ENCODE assay signal across 13 cellular contexts in the genomic region with DNA sequence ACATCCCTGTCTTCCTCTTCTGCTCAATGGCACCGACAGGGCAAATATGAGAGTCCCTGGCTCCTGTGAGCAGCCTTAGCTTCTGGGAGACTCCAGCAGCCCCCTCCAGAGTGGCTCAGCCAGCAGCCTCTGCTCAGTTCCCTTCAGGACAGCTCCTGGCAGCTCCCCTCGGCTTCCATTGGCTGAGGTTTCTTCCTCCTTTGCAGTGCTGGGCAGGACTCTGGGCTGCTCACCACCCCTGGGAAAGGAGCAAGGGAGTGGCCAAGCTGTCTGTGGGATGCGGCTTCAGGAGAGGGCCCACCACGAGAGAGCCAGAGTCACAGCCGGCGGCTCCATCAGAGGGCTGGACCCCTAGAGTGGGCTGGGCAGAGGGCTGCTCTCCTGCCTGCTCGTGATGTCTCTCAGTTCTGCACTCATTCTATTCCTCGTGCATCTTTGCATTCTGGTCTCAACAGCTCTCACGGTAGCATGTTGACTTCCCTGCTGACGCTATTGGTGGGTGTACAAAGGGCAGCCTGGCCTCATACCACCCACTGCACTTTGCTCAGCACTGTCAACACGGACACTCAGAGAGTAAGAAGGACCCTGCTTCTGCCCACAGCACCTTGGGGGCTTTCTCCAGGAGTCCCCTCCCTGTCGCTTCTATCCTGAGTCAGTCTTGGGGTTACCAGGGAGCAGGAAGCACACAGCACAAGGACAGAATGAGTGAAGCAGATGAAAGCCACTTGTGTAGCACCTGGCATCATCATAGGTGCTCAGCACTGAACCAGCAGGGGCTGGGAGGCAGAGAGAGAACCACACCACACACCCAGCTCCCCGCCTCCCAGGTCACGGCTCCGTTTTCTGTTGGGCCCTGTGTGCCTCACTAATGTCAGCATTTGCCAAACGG.
DNase-seq lines count a peak whose midpoint lies in the region; ATAC-seq and TF ChIP-seq lines count a peak whose summit lies in the region.
"Had no signal": no experiment of that assay in that cellular context is flagged by ENCODE, and none has a peak within 500 bp of the region (broad histone marks: within the 10 kb centered on the region; RNA-seq: fewer than 3 reads in every experiment).

No MANE protein-coding gene starts in this region.

- H3K27me3 ChIP-seq in vagina = no peaks in the 10 kb centered on the region
- H3K27me3 ChIP-seq: right lobe of liver, upper lobe of right lung had no signal

- intact Hi-C loops in vagina (cut with DNase I) = no loop called here

- no peak for ATAC-seq in HG03521 (IDR thresholded peaks at IDR 0.05; ENCODE audit: unreplicated experiment)
- ATAC-seq: upper lobe of right lung had no signal

- peaks cover 9% of the 10 kb centered on the region for H3K4me1 ChIP-seq in vagina
- H3K4me1 ChIP-seq: right lobe of liver, upper lobe of right lung had no signal

- DNase-seq in activated effector memory CD4-positive, alpha-beta T cell treated with anti-CD3 and anti-CD28 coated beads, Interleukin-2, amount 50 U/mL, for 16 hours = peak; percentile 31
- DNase-seq in activated effector memory CD4-positive, alpha-beta T cell treated with Interleukin-2 at 50 U/mL for 16 hours = no peak
- DNase-seq in astrocyte of the hippocampus (ENCODE audit: low read depth, low spot score) (peak; percentile 39), kidney glomerular epithelial cell (lab: John Stamatoyannopoulos, UW) (peak; percentile 7), vagina (ENCODE audit: extremely low spot score in 2 of 2) (peak; percentile 79 to 84), medulla oblongata (ENCODE audit: extremely low spot score) (no peak), KBM-7 (no peak)
- DNase-seq: activated CD4-positive, alpha-beta memory T cell treated with anti-CD3 and anti-CD28 coated beads for 36 hours; NCI-H1092 treated with DMSO at 0.1 percent for 48 hours; right lobe of liver; T-helper 1 cell; upper lobe of right lung had no signal

- in situ Hi-C loops in KBM-7 (cut with MboI; ENCODE audit: low pct_unique_long_range_greater_than_20kb, low sequenced_read_pairs) = no loop called here

- no peak for TF ChIP-seq POLR2A in vagina (IDR thresholded peaks at IDR 0.05)

- H3K36me3 ChIP-seq in vagina = no peaks in the 10 kb centered on the region
- H3K36me3 ChIP-seq: right lobe of liver, upper lobe of right lung had no signal

- H3K27ac ChIP-seq in vagina = no peak overlapping the region
- H3K27ac ChIP-seq: right lobe of liver, upper lobe of right lung had no signal

- H3K9me3 ChIP-seq in vagina = no peaks in the 10 kb centered on the region
- H3K9me3 ChIP-seq: right lobe of liver, upper lobe of right lung had no signal

- no peak overlapping the region for H3K4me3 ChIP-seq in vagina
- H3K4me3 ChIP-seq: right lobe of liver, upper lobe of right lung had no signal

- TF ChIP-seq CTCF in vagina (IDR thresholded peaks at IDR 0.05) = no peak

Comparison
In these comparisons a context has a peak if more than half of its experiments do, and no peak if none do; other contexts are left out.
1. DNase-seq: peak in activated effector memory CD4-positive, alpha-beta T cell treated with anti-CD3 and anti-CD28 coated beads, Interleukin-2, amount 50 U/mL, for 16 hours (single experiment), astrocyte of the hippocampus (single experiment), kidney glomerular epithelial cell (single experiment) and vagina (2 of 2); none in activated effector memory CD4-positive, alpha-beta T cell treated with Interleukin-2 at 50 U/mL for 16 hours (single experiment), medulla oblongata (single experiment) and KBM-7 (single experiment).